Comparison of ENCODE assay signal across 8 cellular contexts in the genomic region with DNA sequence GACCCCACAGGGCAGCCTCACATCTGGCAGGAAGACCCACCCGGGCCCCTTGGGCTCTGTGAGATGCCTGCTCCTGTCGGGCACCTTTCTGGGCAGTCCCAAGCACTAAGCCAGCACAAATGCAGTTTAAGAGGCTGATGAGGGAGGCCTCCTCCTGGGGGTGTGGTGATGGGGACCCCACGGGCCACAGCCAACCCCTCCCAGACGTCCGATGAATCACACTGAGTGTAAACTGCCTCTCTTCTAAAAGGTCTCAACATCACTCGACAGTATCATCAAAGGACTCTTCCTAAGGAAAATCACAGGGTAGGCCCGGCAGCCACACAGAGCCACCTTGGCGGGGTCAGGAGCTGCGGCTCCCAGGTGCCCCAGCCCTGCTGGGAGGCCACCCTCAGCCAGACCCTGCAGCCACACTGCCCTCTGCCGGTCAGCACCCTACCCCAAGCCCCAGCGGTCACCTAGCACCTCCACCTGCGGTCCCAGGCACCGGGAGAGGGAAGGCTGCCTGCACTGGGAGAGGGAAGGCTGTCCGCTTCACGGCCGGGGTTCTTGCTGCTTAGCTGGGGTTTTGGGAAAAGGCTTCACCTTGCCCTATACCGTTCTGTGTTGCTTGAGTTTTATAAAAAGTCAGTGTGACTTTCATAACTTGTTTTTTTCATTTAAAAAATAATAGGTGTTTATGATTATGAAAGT. TPM values are rescaled to one million over a fixed set of nuclear protein-coding genes. Genes with fewer than 3 reads are reported as not detected.
DNase-seq lines count a peak whose midpoint lies in the region; ATAC-seq, FAIRE-seq and TF ChIP-seq lines count a peak whose summit lies in the region.

No MANE protein-coding gene starts in this region.

- H3K4me2 ChIP-seq in PC-9 (no peak overlapping the region), keratinocyte (ENCODE audit: control insufficient read depth, extremely low read depth, insufficient read depth, low read depth, low read length) (no peak overlapping the region)

- H3K36me3 Mint-ChIP-seq in stimulated activated naive B cell treated with anti-CD40 and anti-IgM and Interleukin-4, amounts not matched to agents 10 μg/mL and 1 μg/mL and 100 μg/mL, for 72 hours = peaks cover 0 to 5% of the 10 kb centered on the region in 2 donors

- TF ChIP-seq POLR2A in H54 (IDR thresholded peaks at IDR 0.05; ENCODE audit: low read depth, low read length) = no peak

- H3K27ac ChIP-seq in AG04450 (ENCODE audit: low read depth, low read length) (no peak overlapping the region), PC-9 (no peak overlapping the region), keratinocyte (ENCODE audit: control insufficient read depth, insufficient read depth, low read length) (no peak overlapping the region)

- H3K9me3 Mint-ChIP-seq in stimulated activated naive B cell treated with anti-CD40 and anti-IgM and Interleukin-4, amounts not matched to agents 10 μg/mL and 1 μg/mL and 100 μg/mL, for 72 hours = no peaks in the 10 kb centered on the region

- H4K20me1 ChIP-seq in PC-9 (ENCODE audit: insufficient read depth) (no peaks in the 10 kb centered on the region), keratinocyte (ENCODE audit: control insufficient read depth, extremely low read depth, insufficient read depth, low read length) (no peaks in the 10 kb centered on the region)

- H3F3A ChIP-seq in PC-9 (ENCODE audit: insufficient read depth, low read depth) = peaks cover 12% of the 10 kb centered on the region; the same call in 1 of the 2 replicates

- dilution Hi-C loops in keratinocyte (cut with MboI; ENCODE audit: extremely low pct_ligation_motif_present, low sequenced_read_pairs) = no loop called here

- no TSS peak for BruUV-seq in PC-9 (replicated peaks; lab: Mats Ljungman, UMichigan)

- POLR2A ChIA-PET in AG04450 (lab: Yijun Ruan, JAX) (no interaction called here), PC-9 (lab: Charles Lee; ENCODE audit: unreplicated experiment) (no interaction called here)

- H3K9me3 ChIP-seq in AG04450 (ENCODE audit: control insufficient read depth, insufficient read depth, low read length) (peaks cover 7% of the 10 kb centered on the region; the same call in 1 of the 2 replicates), PC-9 (ENCODE audit: insufficient read depth, low read depth) (no peaks in the 10 kb centered on the region), keratinocyte (ENCODE audit: control insufficient read depth, low read depth, low read length) (no peaks in the 10 kb centered on the region)

- no peak overlapping the region for H3K4me3 Mint-ChIP-seq in stimulated activated naive B cell treated with anti-CD40 and anti-IgM and Interleukin-4, amounts not matched to agents 10 μg/mL and 1 μg/mL and 100 μg/mL, for 72 hours

- H3K27ac Mint-ChIP-seq in stimulated activated naive B cell treated with anti-CD40 and anti-IgM and Interleukin-4, amounts not matched to agents 10 μg/mL and 1 μg/mL and 100 μg/mL, for 72 hours = no peak overlapping the region

- H3K9me2 ChIP-seq in PC-9 (ENCODE audit: insufficient read depth) = no peaks in the 10 kb centered on the region

- peaks cover 24 to 25% of the 10 kb centered on the region in 2 donors for H3K4me1 Mint-ChIP-seq in stimulated activated naive B cell treated with anti-CD40 and anti-IgM and Interleukin-4, amounts not matched to agents 10 μg/mL and 1 μg/mL and 100 μg/mL, for 72 hours

- H3K4me1 ChIP-seq in PC-9 (replicated peaks; ENCODE audit: insufficient read depth) (0 out of 2 replicates have a peak, but pooled peaks cover under 1% of the 10 kb centered on the region), keratinocyte (ENCODE audit: control insufficient read depth, extremely low read depth, insufficient read depth, low read length) (peaks cover 6% of the 10 kb centered on the region)

- no peaks in the 10 kb centered on the region for H3K9me1 ChIP-seq in keratinocyte (ENCODE audit: control insufficient read depth, extremely low read depth, insufficient read depth, low read length)

- no peak overlapping the region for H3K4me3 ChIP-seq in AG04450 (ENCODE audit: low read depth, low read length)
- H3K4me3 ChIP-seq in PC-9 = no peak overlapping the region
- H3K4me3 ChIP-seq in astrocyte of the cerebellum (ENCODE audit: low read depth, low read length) = no peak overlapping the region
- H3K4me3 ChIP-seq in keratinocyte (ENCODE audit: control insufficient read depth in 2 of 3, extremely low read depth in 1 of 3, insufficient read depth in 2 of 3, low read depth in 1 of 3, low read length in 3 of 3) = no peak overlapping the region

- no peak overlapping the region for H2AFZ ChIP-seq in PC-9
- H2AFZ ChIP-seq in keratinocyte (ENCODE audit: control insufficient read depth, low read length) = no peak overlapping the region

- peaks cover 39 to 56% of the 10 kb centered on the region in 2 donors for H3K27me3 Mint-ChIP-seq in stimulated activated naive B cell treated with anti-CD40 and anti-IgM and Interleukin-4, amounts not matched to agents 10 μg/mL and 1 μg/mL and 100 μg/mL, for 72 hours

- CTCF ChIA-PET in AG04450 (lab: Charles Lee) = interaction anchor here (0.6 to 4.5 kb wide), 8 partner anchors 9 to 1662 kb away, joined by 3 to 45 read pairs (median 3); no protein-coding TSS in a partner anchor
- CTCF ChIA-PET in PC-9 (lab: Charles Lee) = interaction anchor here (0.6 to 1.0 kb wide), 2 partner anchors 18 to 102 kb away, joined by 4 read pairs; no protein-coding TSS in a partner anchor

- H3K36me3 ChIP-seq in PC-9 (ENCODE audit: low read depth) (no peaks in the 10 kb centered on the region), keratinocyte (ENCODE audit: control insufficient read depth in 2 of 2, extremely low read depth in 1 of 2, insufficient read depth in 2 of 2, low read length in 2 of 2) (no peaks in the 10 kb centered on the region)

- H3K9ac ChIP-seq in keratinocyte (ENCODE audit: control insufficient read depth, extremely low read depth, insufficient read depth, low read length) = no peak overlapping the region

- H3K27me3 ChIP-seq in AG04450 (ENCODE audit: control insufficient read depth, insufficient read depth, low read length) (peaks cover 48% of the 10 kb centered on the region), PC-9 (ENCODE audit: insufficient read depth, low read depth) (peaks cover 7% of the 10 kb centered on the region; the same call in 1 of the 2 replicates), keratinocyte (ENCODE audit: control insufficient read depth, extremely low read depth, insufficient read depth, low read length) (no peaks in the 10 kb centered on the region)

- H3K79me2 ChIP-seq in PC-9 (ENCODE audit: low read depth) (peaks cover 6% of the 10 kb centered on the region; the same call in 1 of the 2 replicates), keratinocyte (ENCODE audit: control insufficient read depth, insufficient read depth, low read length) (peaks cover 1% of the 10 kb centered on the region)

- intact Hi-C loops in PC-9 (cut with micrococcal nuclease; ENCODE audit: unreplicated experiment) = loop anchor here (1.0 kb wide), 2 partner anchors 102 to 137 kb away; no protein-coding TSS in a partner anchor

- no peak for FAIRE-seq in H54 (lab: Jason Lieb, UNC)
- FAIRE-seq in keratinocyte (lab: Jason Lieb, UNC) = no peak

- ATAC-seq in stimulated activated naive B cell treated with anti-CD40 and anti-IgM and Interleukin-4, amounts not matched to agents 10 μg/mL and 1 μg/mL and 100 μg/mL, for 72 hours (replicated peaks) = no peak
- ATAC-seq in GM19452 (IDR thresholded peaks at IDR 0.05; ENCODE audit: unreplicated experiment) = no peak
- ATAC-seq in HG02588 (IDR thresholded peaks at IDR 0.05; ENCODE audit: unreplicated experiment) = no peak

- TF ChIP-seq CTCF in AG04450 (IDR thresholded peaks at IDR 0.05; ENCODE audit: low read depth, low read length) (peak; percentile 52), PC-9 (conservative IDR thresholded peaks at IDR 0.05) (peak; percentile 83), astrocyte of the cerebellum (IDR thresholded peaks at IDR 0.05; ENCODE audit: low read depth, low read length, missing control alignments) (peak; percentile 62), keratinocyte (optimal IDR thresholded peaks at IDR 0.05 in 1 of 3, IDR thresholded peaks at IDR 0.05 in 1 of 3, conservative IDR thresholded peaks at IDR 0.05 in 1 of 3; ENCODE audit: extremely low read depth in 1 of 3, insufficient read depth in 2 of 3, low read length in 3 of 3) (peak; percentile 52 to 87 (median 73))

- in situ Hi-C loops in astrocyte of the cerebellum (cut with HindIII; ENCODE audit: low sequenced_read_pairs) = no loop called here

- no peak for DNase-seq in AG04450 (ENCODE audit: low read depth, low spot score)
- peak; percentile 61 for DNase-seq in H54 (ENCODE audit: insufficient read length, low spot score)
- peak in 1 of 2 experiments; percentile 84 for DNase-seq in PC-9
- no peak for DNase-seq in astrocyte of the cerebellum (ENCODE audit: low read depth)
- DNase-seq in keratinocyte (ENCODE audit: low read depth, low spot score) = no peak
- DNase-seq in stimulated activated naive B cell treated with anti-CD40 and anti-IgM and Interleukin-4, amounts not matched to agents 10 μg/mL and 1 μg/mL and 100 μg/mL, for 72 hours = peak; percentile 41

RNA-seq across cellular contexts. Expression of gene PRKCZ, which starts 3.8 kb away (rescaled TPM):
- polyA plus RNA-seq in AG04450 (2011; rRNA removed) (3.0 and 4.0 TPM in 2 replicates), keratinocyte (36.3 to 41.3 TPM (median 39.5 TPM) in 3 replicates)
- 3.8 and 7.0 TPM in 2 replicates for polyA minus RNA-seq in AG04450 (2011; rRNA and poly(A)+ RNA removed)
- 36.0 and 36.2 TPM in 2 replicates for total RNA-seq in PC-9 (2021)
- 22.3 TPM for polyA plus RNA-seq in keratinocyte (2011; ENCODE audit: low read depth)
- 25.0 and 40.0 TPM in 2 replicates for polyA plus RNA-seq in keratinocyte (2011; cell fraction: cytosol; rRNA removed)
- polyA plus RNA-seq in keratinocyte (2011; cell fraction: nucleus; rRNA removed) = 34.0 and 36.8 TPM in 2 replicates
- 28.3 and 35.9 TPM in 2 replicates for polyA plus RNA-seq in keratinocyte (2012; ENCODE audit: low replicate concordance)
- 47.1 to 99.9 TPM (median 50.4 TPM) in 3 replicates for polyA minus RNA-seq in keratinocyte
- polyA minus RNA-seq in keratinocyte (2011; cell fraction: cytosol; rRNA and poly(A)+ RNA removed) = 30.3 TPM
- 16.4 and 19.0 TPM in 2 replicates for polyA minus RNA-seq in keratinocyte (2011; cell fraction: nucleus; rRNA and poly(A)+ RNA removed)

RNA-seq across cellular contexts. Expression of gene GABRD, which starts 27.2 kb away (rescaled TPM):
- polyA plus RNA-seq in AG04450 (2011; rRNA removed) (not detected in 2 replicates), keratinocyte (not detected in 3 replicates)
- polyA minus RNA-seq in AG04450 (2011; rRNA and poly(A)+ RNA removed) = not detected in 2 replicates
- not detected in 2 replicates for total RNA-seq in PC-9 (2021)
- not detected for polyA plus RNA-seq in keratinocyte (2011; ENCODE audit: low read depth)
- not detected in 2 replicates for polyA plus RNA-seq in keratinocyte (2011; cell fraction: cytosol; rRNA removed)
- not detected in 2 replicates for polyA plus RNA-seq in keratinocyte (2011; cell fraction: nucleus; rRNA removed)
- not detected in 2 replicates for polyA plus RNA-seq in keratinocyte (2012; ENCODE audit: low replicate concordance)
- not detected in 3 replicates for polyA minus RNA-seq in keratinocyte
- not detected for polyA minus RNA-seq in keratinocyte (2011; cell fraction: cytosol; rRNA and poly(A)+ RNA removed)
- polyA minus RNA-seq in keratinocyte (2011; cell fraction: nucleus; rRNA and poly(A)+ RNA removed) = not detected in 2 replicates

RNA-seq across cellular contexts. Expression of gene CFAP74, which starts 42.8 kb away (rescaled TPM):
- polyA plus RNA-seq in AG04450 (2011; rRNA removed) = not detected in 2 replicates
- polyA minus RNA-seq in AG04450 (2011; rRNA and poly(A)+ RNA removed) = 0.05 TPM in 1 of 2 replicates, not detected in the other
- total RNA-seq in PC-9 (2021) = 2.8 and 3.0 TPM in 2 replicates
- polyA plus RNA-seq in keratinocyte = not detected in 3 replicates
- polyA plus RNA-seq in keratinocyte (2011; ENCODE audit: low read depth) = not detected
- polyA plus RNA-seq in keratinocyte (2011; cell fraction: cytosol; rRNA removed) = not detected in 2 replicates
- 0.04 TPM in 1 of 2 replicates, not detected in the other for polyA plus RNA-seq in keratinocyte (2011; cell fraction: nucleus; rRNA removed)
- polyA plus RNA-seq in keratinocyte (2012; ENCODE audit: low replicate concordance) = not detected in 2 replicates
- polyA minus RNA-seq in keratinocyte = not detected in 3 replicates
- not detected for polyA minus RNA-seq in keratinocyte (2011; cell fraction: cytosol; rRNA and poly(A)+ RNA removed)
- polyA minus RNA-seq in keratinocyte (2011; cell fraction: nucleus; rRNA and poly(A)+ RNA removed) = not detected in 2 replicates

Comparison
In these comparisons a context has a peak if more than half of its experiments do, and no peak if none do; other contexts are left out.
1. DNase-seq: peak in H54 (single experiment) and stimulated activated naive B cell treated with anti-CD40 and anti-IgM and Interleukin-4, amounts not matched to agents 10 μg/mL and 1 μg/mL and 100 μg/mL, for 72 hours (single experiment); none in AG04450 (single experiment), astrocyte of the cerebellum (single experiment) and keratinocyte (single experiment).
2. Peak in every context shown above with its lines, with median percentiles within 50 percentile points of each other: CTCF ChIP-seq.